8 cellular contexts compared by ENCODE assay signal in genomic region chr1:94541175-94542087, GRCh38. TPM values are rescaled to one million over a fixed set of nuclear protein-coding genes. Genes with fewer than 3 reads are reported as not detected.
DNase-seq lines count a peak whose midpoint lies in the region; ATAC-seq and TF ChIP-seq lines count a peak whose summit lies in the region.

TSS of gene F3 (minus strand) at chr1:94541759. CDS start at chr1:94541636, 123 bp downstream.

- no peaks in the 10 kb centered on the region for H3K27me3 Mint-ChIP-seq in chondrocyte (ENCODE audit: low read depth)

- CTCF ChIA-PET in HEK293 (lab: Yijun Ruan, JAX), result interaction anchor here (0.5 to 2.8 kb wide), 6 partner anchors 8 to 263 kb away, joined by 3 to 7 read pairs (median 3); no protein-coding TSS in a partner anchor

- peak; percentile 91 to 94 for ATAC-seq in activated CD4-positive, CD25-positive, alpha-beta regulatory T cell treated with anti-CD3 and anti-CD28 coated beads, Interleukin-2, amount 50 U/mL, for 24 hours

- peaks cover 0 to 16% of the 10 kb centered on the region in 2 experiments; a peak in 1 of 3 replicates for H3K36me3 ChIP-seq in HEK293 (ENCODE audit: control insufficient read depth in 2 of 2, insufficient read depth in 1 of 2, low read length in 2 of 2)

- peaks cover 64% of the 10 kb centered on the region for H3K4me1 Mint-ChIP-seq in chondrocyte (ENCODE audit: low read depth)

- DNase-seq in GM04504 (ENCODE audit: low read depth), result peak; percentile 88
- DNase-seq in NCI-H1092 treated with DMSO at 0.1 percent for 48 hours (lab: John Stamatoyannopoulos, UW), result peak; percentile 23
- peak; percentile 94 for DNase-seq in chondrocyte (ENCODE audit: low spot score)
- DNase-seq in kidney tubule cell (ENCODE audit: low spot score), result peak; percentile 93
- peak; percentile 9 to 69 for DNase-seq in stimulated activated CD4-positive, alpha-beta T cell treated with anti-CD3 and anti-CD28 coated beads, Interleukin-15, amount 100 ng/mL, for 1 hour (ENCODE audit: low read depth in 1 of 2, low spot score in 1 of 2)
- DNase-seq in GM19240 (ENCODE audit: insufficient read length, low spot score), result no peak

- H3K4me1 ChIP-seq in HEK293 (ENCODE audit: control insufficient read depth, insufficient read depth, low read length), result peaks cover 4% of the 10 kb centered on the region; the same call in 1 of the 2 replicates

- POLR2A ChIA-PET in HEK293 (lab: Yijun Ruan, JAX), result interaction anchor here (2.0 kb wide), 1 partner anchor 19 kb away, joined by 9 read pairs; no protein-coding TSS in a partner anchor

- H3K9me3 Mint-ChIP-seq in chondrocyte (ENCODE audit: low read depth), result no peaks in the 10 kb centered on the region

- no peaks in the 10 kb centered on the region for H3K36me3 Mint-ChIP-seq in chondrocyte (ENCODE audit: low read depth)

- peak within 1 kb of the TSS; percentile 83 for H3K4me3 Mint-ChIP-seq in chondrocyte (ENCODE audit: unreplicated experiment)

- no peaks in the 10 kb centered on the region for H3K9me3 ChIP-seq in HEK293 (ENCODE audit: control insufficient read depth, insufficient read depth, low read depth, low read length)

- H3K4me3 ChIP-seq in HEK293 (ENCODE audit: low read depth, low read length), result peak within 1 kb of the TSS; percentile 78

- H3K27ac ChIP-seq in HEK293 (ENCODE audit: extremely low read depth, low read depth, low read length), result peak within 1 kb of the TSS; percentile 75; the same call in 1 of the 2 replicates

- peak; percentile 50 for TF ChIP-seq CTCF in HEK293 (tag by site-specific recombination; IDR thresholded peaks at IDR 0.05)
- peak; percentile 59 for TF ChIP-seq CTCF in chondrocyte (IDR thresholded peaks at IDR 0.05)

- H3K27ac Mint-ChIP-seq in chondrocyte (ENCODE audit: unreplicated experiment), result peak within 1 kb of the TSS; percentile 89

TF ChIP-seq in HEK293, 187 proteins besides CTCF, POLR2A, EP300 and RAD21 (continues in another document):
- peak; percentile 91 for TF ChIP-seq PATZ1 (tag by site-specific recombination; IDR thresholded peaks at IDR 0.05)
- TF ChIP-seq ZNF24 (tag by site-specific recombination; IDR thresholded peaks at IDR 0.05), result 0 out of 2 replicates have a peak, but pooled peaks have one; percentile 34
- 0 out of 2 replicates have a peak, but pooled peaks have one; percentile 33 for TF ChIP-seq ZSCAN5A (tag by site-specific recombination; IDR thresholded peaks at IDR 0.05)
- TF ChIP-seq OSR2 (tag by site-specific recombination; IDR thresholded peaks at IDR 0.05), result 0 out of 2 replicates have a peak, but pooled peaks have one; percentile 17
- TF ChIP-seq SP7 (tag by site-specific recombination; IDR thresholded peaks at IDR 0.05), result peak; percentile 45; the same call in 1 of the 2 replicates
- TF ChIP-seq ZNF660 (tag by site-specific recombination; IDR thresholded peaks at IDR 0.05), result peak; percentile 47; the same call in 1 of the 2 replicates
- peak; percentile 84 for TF ChIP-seq SP2 (tag by site-specific recombination; IDR thresholded peaks at IDR 0.05)
- TF ChIP-seq ZNF692 (tag by site-specific recombination; IDR thresholded peaks at IDR 0.05), result no peak; the same call in 1 of the 2 replicates
- TF ChIP-seq ZBTB10 (tag by site-specific recombination; IDR thresholded peaks at IDR 0.05), result peak; percentile 69
- peak; percentile 97 for TF ChIP-seq KLF10 (tag by site-specific recombination; IDR thresholded peaks at IDR 0.05)
- no peak for TF ChIP-seq ZNF830 (tag by site-specific recombination; IDR thresholded peaks at IDR 0.05; ENCODE audit: low read depth)
- no peak for TF ChIP-seq ZNF426 (tag by site-specific recombination; IDR thresholded peaks at IDR 0.05)
- peak; percentile 58; the same call in 1 of the 2 replicates for TF ChIP-seq YY1 (tag by site-specific recombination; IDR thresholded peaks at IDR 0.05)
- 0 out of 2 replicates have a peak, but pooled peaks have one; percentile 8 for TF ChIP-seq ZNF398 (tag by site-specific recombination; IDR thresholded peaks at IDR 0.05)

RNA-seq across cellular contexts. Expression of gene F3, which starts in this region (rescaled TPM):
- 4.5 to 6.5 TPM (median 6.3 TPM) in 3 replicates for total RNA-seq in chondrocyte
